22 cellular contexts compared by ENCODE assay signal in genomic region chr10:131811239-131812011, GRCh38.
"Had no signal": no experiment of that assay in that cellular context is flagged by ENCODE, and none has a peak within 500 bp of the region (broad histone marks: within the 10 kb centered on the region; RNA-seq: fewer than 3 reads in every experiment).

No MANE protein-coding gene starts in this region.

- H3K27ac Mint-ChIP-seq: activated naive CD4-positive, alpha-beta T cell treated with anti-CD3 and anti-CD28 coated beads for 36 hours; activated naive CD8-positive, alpha-beta T cell treated with anti-CD3 and anti-CD28 coated beads, Interleukin-2, amount 50 U/mL, for 24 hours; activated T-cell treated with anti-CD3 and anti-CD28 coated beads, Interleukin-2, amount 50 U/mL, for 72 hours; naive thymus-derived CD4-positive, alpha-beta T cell; stimulated activated memory B cell treated with anti-CD40 and anti-IgM and Interleukin-4, amounts not matched to agents 10 μg/mL and 1 μg/mL and 100 μg/mL, for 72 hours; T-cell; T-helper 2 cell treated with Interferon-gamma antibody and Interleukin-4, amounts not matched to agents 5 μg/mL and 100 μg/mL, for 36 hours had no signal

- H3K4me3 Mint-ChIP-seq: activated naive CD4-positive, alpha-beta T cell treated with anti-CD3 and anti-CD28 coated beads for 36 hours; activated naive CD8-positive, alpha-beta T cell treated with anti-CD3 and anti-CD28 coated beads, Interleukin-2, amount 50 U/mL, for 24 hours; activated T-cell treated with anti-CD3 and anti-CD28 coated beads, Interleukin-2, amount 50 U/mL, for 72 hours; naive thymus-derived CD4-positive, alpha-beta T cell; neural crest cell; stimulated activated memory B cell treated with anti-CD40 and anti-IgM and Interleukin-4, amounts not matched to agents 10 μg/mL and 1 μg/mL and 100 μg/mL, for 72 hours; T-cell; T-helper 2 cell treated with Interferon-gamma antibody and Interleukin-4, amounts not matched to agents 5 μg/mL and 100 μg/mL, for 36 hours had no signal

- H3K36me3 ChIP-seq: cardiac muscle cell, WERI-Rb-1 had no signal

- DNase-seq: activated CD4-positive, alpha-beta T cell treated with anti-CD3 and anti-CD28 coated beads, Interleukin-2, amount 50 U/mL, for 1 hour; activated effector memory CD4-positive, alpha-beta T cell treated with Interleukin-2 at 50 U/mL for 16 hours; activated naive CD4-positive, alpha-beta T cell treated with anti-CD3 and anti-CD28 coated beads for 36 hours; activated naive CD8-positive, alpha-beta T cell treated with anti-CD3 and anti-CD28 coated beads, Interleukin-2, amount 50 U/mL, for 24 hours; activated T-cell treated with anti-CD3 and anti-CD28 coated beads, Interleukin-2, amount 50 U/mL, for 72 hours; dermis blood vessel endothelial cell; effector memory CD4-positive, alpha-beta T cell; foreskin melanocyte; hippocampal formation; mesendoderm; naive thymus-derived CD4-positive, alpha-beta T cell; right cardiac atrium; stimulated activated CD4-positive, alpha-beta T cell treated with anti-CD3 and anti-CD28 coated beads, Interleukin-2, amount 100 ng/mL, for 24 hours; trophoblast cell; WERI-Rb-1 had no signal

- H3K9me3 ChIP-seq: psoas muscle had no signal

- H3K27me3 ChIP-seq: cardiac muscle cell had no signal

- H3K9me3 Mint-ChIP-seq: activated naive CD4-positive, alpha-beta T cell treated with anti-CD3 and anti-CD28 coated beads for 36 hours; activated naive CD8-positive, alpha-beta T cell treated with anti-CD3 and anti-CD28 coated beads, Interleukin-2, amount 50 U/mL, for 24 hours; activated T-cell treated with anti-CD3 and anti-CD28 coated beads, Interleukin-2, amount 50 U/mL, for 72 hours; naive thymus-derived CD4-positive, alpha-beta T cell; neural crest cell; stimulated activated memory B cell treated with anti-CD40 and anti-IgM and Interleukin-4, amounts not matched to agents 10 μg/mL and 1 μg/mL and 100 μg/mL, for 72 hours; T-cell; T-helper 2 cell treated with Interferon-gamma antibody and Interleukin-4, amounts not matched to agents 5 μg/mL and 100 μg/mL, for 36 hours had no signal

- H3K36me3 Mint-ChIP-seq: naive thymus-derived CD4-positive, alpha-beta T cell; stimulated activated memory B cell treated with anti-CD40 and anti-IgM and Interleukin-4, amounts not matched to agents 10 μg/mL and 1 μg/mL and 100 μg/mL, for 72 hours; T-cell had no signal

- H3K4me1 ChIP-seq: psoas muscle had no signal

- H3K4me1 Mint-ChIP-seq: activated naive CD8-positive, alpha-beta T cell treated with anti-CD3 and anti-CD28 coated beads, Interleukin-2, amount 50 U/mL, for 24 hours; naive thymus-derived CD4-positive, alpha-beta T cell; stimulated activated memory B cell treated with anti-CD40 and anti-IgM and Interleukin-4, amounts not matched to agents 10 μg/mL and 1 μg/mL and 100 μg/mL, for 72 hours; T-cell had no signal

- H3K4me3 ChIP-seq: cardiac muscle cell, psoas muscle, skin epidermis had no signal

- H3K27ac ChIP-seq: cardiac muscle cell, psoas muscle, skin epidermis, WERI-Rb-1 had no signal
